10 cellular contexts compared by ENCODE assay signal in the genomic region with DNA sequence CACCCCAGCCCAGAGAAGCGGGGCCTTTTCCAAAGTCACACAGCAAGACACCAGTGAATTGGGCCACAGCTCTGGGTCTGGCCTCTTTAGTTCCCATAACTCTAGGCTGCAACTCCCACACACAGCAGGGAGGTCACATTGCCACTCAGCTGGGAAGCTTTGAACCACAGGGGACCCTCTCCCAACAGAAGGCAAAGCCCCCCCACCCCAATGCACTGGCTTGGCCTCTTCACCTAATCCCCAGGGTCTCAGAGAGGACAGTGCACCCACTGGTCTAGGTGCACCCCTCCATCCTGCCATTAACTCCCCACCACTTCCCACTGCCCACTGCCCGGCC.
DNase-seq lines count a peak whose midpoint lies in the region; TF ChIP-seq lines count a peak whose summit lies in the region.
"Had no signal": no experiment of that assay in that cellular context is flagged by ENCODE, and none has a peak within 500 bp of the region (broad histone marks: within the 10 kb centered on the region; RNA-seq: fewer than 3 reads in every experiment).

No MANE protein-coding gene starts in this region.

- no peaks in the 10 kb centered on the region for H3K27me3 ChIP-seq in stomach smooth muscle (ENCODE audit: control insufficient read depth in 1 of 2, insufficient read depth in 2 of 2, low read length in 2 of 2)

- H3K4me1 ChIP-seq in HEK293 (ENCODE audit: control insufficient read depth, insufficient read depth, low read length) = no peaks in the 10 kb centered on the region; the same call in 1 of the 2 replicates
- H3K4me1 ChIP-seq in stomach smooth muscle (ENCODE audit: control insufficient read depth, insufficient read depth, low read length) = peaks cover 44% of the 10 kb centered on the region

- H3K4me3 ChIP-seq in HEK293 (ENCODE audit: low read depth, low read length) (no peak overlapping the region), stomach smooth muscle (ENCODE audit: low read length in 2 of 2) (peak overlapping the region; percentile 59 to 64)

- POLR2A ChIA-PET in HEK293 (lab: Yijun Ruan, JAX) = interaction anchor here (0.6 to 2.7 kb wide), 19 partner anchors 8 to 408 kb away, joined by 3 to 21 read pairs (median 4); partner anchors contain the start of gene IER5L

- CTCF ChIA-PET in HEK293 (lab: Yijun Ruan, JAX) = interaction anchor here (0.6 to 2.6 kb wide), 5 partner anchors 12 to 192 kb away, joined by 3 to 8 read pairs (median 3); no protein-coding TSS in a partner anchor

- intact Hi-C loops in activated T-helper 2 cell treated with anti-CD3 and anti-CD28 coated beads, Interferon-gamma antibody, Interleukin-2, Interleukin-4, amounts not matched to agents 10 μg/mL and 5 μg/mL and 100 μg/mL, durations not matched to agents 14 hours and 24 hours and 36 hours (cut with micrococcal nuclease) = loop anchor here (5.0 kb wide), 1 partner anchor 157 kb away; the partner anchor contains the start of gene IER5L

- peaks cover 6% of the 10 kb centered on the region for H3K27me3 Mint-ChIP-seq in activated T-helper 2 cell treated with anti-CD3 and anti-CD28 coated beads, Interferon-gamma antibody, Interleukin-2, Interleukin-4, amounts not matched to agents 10 μg/mL and 5 μg/mL and 100 μg/mL, durations not matched to agents 14 hours and 24 hours and 36 hours (ENCODE audit: low read depth)

- H3K4me3 Mint-ChIP-seq in activated T-helper 2 cell treated with anti-CD3 and anti-CD28 coated beads, Interferon-gamma antibody, Interleukin-2, Interleukin-4, amounts not matched to agents 10 μg/mL and 5 μg/mL and 100 μg/mL, durations not matched to agents 14 hours and 24 hours and 36 hours (ENCODE audit: low read depth) = no peak overlapping the region

- H3K9me3 Mint-ChIP-seq in activated T-helper 2 cell treated with anti-CD3 and anti-CD28 coated beads, Interferon-gamma antibody, Interleukin-2, Interleukin-4, amounts not matched to agents 10 μg/mL and 5 μg/mL and 100 μg/mL, durations not matched to agents 14 hours and 24 hours and 36 hours = peaks cover 8% of the 10 kb centered on the region

- TF ChIP-seq CTCF in HEK293 (tag by site-specific recombination; IDR thresholded peaks at IDR 0.05) = no peak

- H3K27ac Mint-ChIP-seq in activated T-helper 2 cell treated with anti-CD3 and anti-CD28 coated beads, Interferon-gamma antibody, Interleukin-2, Interleukin-4, amounts not matched to agents 10 μg/mL and 5 μg/mL and 100 μg/mL, durations not matched to agents 14 hours and 24 hours and 36 hours = no peak overlapping the region

- no peaks in the 10 kb centered on the region for H3K36me3 Mint-ChIP-seq in activated T-helper 2 cell treated with anti-CD3 and anti-CD28 coated beads, Interferon-gamma antibody, Interleukin-2, Interleukin-4, amounts not matched to agents 10 μg/mL and 5 μg/mL and 100 μg/mL, durations not matched to agents 14 hours and 24 hours and 36 hours (ENCODE audit: low read depth)

- DNase-seq in left kidney (ENCODE audit: low read depth, low spot score) (peak; percentile 85), HK-2 (ENCODE audit: unreplicated experiment) (no peak), H4 (ENCODE audit: low spot score) (no peak)
- no peak for DNase-seq in stimulated activated CD8-positive, alpha-beta memory T cell treated with anti-CD3 and anti-CD28 coated beads, Interleukin-4, amount 100 ng/mL, for 48 hours
- no peak for DNase-seq in activated T-helper 2 cell treated with anti-CD3 and anti-CD28 coated beads, Interferon-gamma antibody, Interleukin-2, Interleukin-4, amounts not matched to agents 10 μg/mL and 5 μg/mL and 100 μg/mL, durations not matched to agents 14 hours and 24 hours and 36 hours (ENCODE audit: low spot score)
- DNase-seq: activated CD4-positive, CD25-positive, alpha-beta regulatory T cell; NCI-H1105 treated with DMSO at 0.1 percent for 48 hours had no signal

- H3K9ac ChIP-seq in stomach smooth muscle (ENCODE audit: low read length in 2 of 2) = peak overlapping the region; percentile 62 to 78

- no peaks in the 10 kb centered on the region for H3K9me3 ChIP-seq in HEK293 (ENCODE audit: control insufficient read depth, insufficient read depth, low read depth, low read length)
- peaks cover 5 to 8% of the 10 kb centered on the region in 2 donors for H3K9me3 ChIP-seq in stomach smooth muscle (ENCODE audit: control insufficient read depth in 2 of 2, low read length in 2 of 2)

- H3K36me3 ChIP-seq in HEK293 (ENCODE audit: control insufficient read depth in 2 of 2, insufficient read depth in 1 of 2, low read length in 2 of 2) = no peaks in the 10 kb centered on the region
- no peaks in the 10 kb centered on the region for H3K36me3 ChIP-seq in stomach smooth muscle (ENCODE audit: control insufficient read depth in 2 of 2, insufficient read depth in 2 of 2, low read length in 2 of 2)

- peak overlapping the region; percentile 4; the same call in 1 of the 2 replicates for H3K27ac ChIP-seq in HEK293 (ENCODE audit: extremely low read depth, low read depth, low read length)
- H3K27ac ChIP-seq in angular gyrus (ENCODE audit: low read depth, low read length) = peak overlapping the region; percentile 64
- peak overlapping the region; percentile 86 for H3K27ac ChIP-seq in stomach smooth muscle (ENCODE audit: low read length)

- peaks cover 12% of the 10 kb centered on the region for H3K4me1 Mint-ChIP-seq in activated T-helper 2 cell treated with anti-CD3 and anti-CD28 coated beads, Interferon-gamma antibody, Interleukin-2, Interleukin-4, amounts not matched to agents 10 μg/mL and 5 μg/mL and 100 μg/mL, durations not matched to agents 14 hours and 24 hours and 36 hours (ENCODE audit: low read depth)

TF ChIP-seq in HEK293, 187 proteins besides CTCF, POLR2A, EP300 and RAD21:
- peak; percentile 8; the same call in 1 of the 2 replicates for TF ChIP-seq ZNF341 (tag by site-specific recombination; IDR thresholded peaks at IDR 0.05; ENCODE audit: low read depth)
- peak; percentile 86 for TF ChIP-seq ZIC2 (tag by site-specific recombination; IDR thresholded peaks at IDR 0.05)
- peak; percentile 43; the same call in 1 of the 2 replicates for TF ChIP-seq ZFHX2 (tag by site-specific recombination; conservative IDR thresholded peaks at IDR 0.05)
- TF ChIP-seq SP7 (tag by site-specific recombination; IDR thresholded peaks at IDR 0.05) = no peak
- no peak for TF ChIP-seq ZNF24 (tag by site-specific recombination; IDR thresholded peaks at IDR 0.05)
- TF ChIP-seq BCL11A (tag by site-specific recombination; IDR thresholded peaks at IDR 0.05; ENCODE audit: low read depth) = no peak
- no peak; the same call in 1 of the 2 replicates for TF ChIP-seq ZNF768 (tag by site-specific recombination; IDR thresholded peaks at IDR 0.05)

Comparison
In these comparisons a context has a peak if more than half of its experiments do, and no peak if none do; other contexts are left out.
1. H3K27ac ChIP-seq: peak in every context shown above with its lines; median percentile 86 in stomach smooth muscle; 64 in angular gyrus; 4 in HEK293.